8 cellular contexts compared by ENCODE assay signal in genomic region chr5:64166201-64166959, GRCh38. TPM values are rescaled to one million over a fixed set of nuclear protein-coding genes. Genes with fewer than 3 reads are reported as not detected.
DNase-seq lines count a peak whose midpoint lies in the region; ATAC-seq and TF ChIP-seq lines count a peak whose summit lies in the region.

No MANE protein-coding gene starts in this region.

- ATAC-seq in gastrocnemius medialis = peak; percentile 54 to 62

- H2BK12ac ChIP-seq in H9 (ENCODE audit: insufficient read length, low read depth, low read length) = no peak overlapping the region

- TF ChIP-seq POLR2A in gastrocnemius medialis (IDR thresholded peaks at IDR 0.05) = no peak

- H3K4me1 Mint-ChIP-seq in H9 = peaks cover 8% of the 10 kb centered on the region in 2 experiments; a peak in 3 of 4 replicates
- peaks cover 8% of the 10 kb centered on the region for H3K4me1 Mint-ChIP-seq in activated naive CD8-positive, alpha-beta T cell (ENCODE audit: low read depth)

- no peak overlapping the region for H4K5ac ChIP-seq in H9 (ENCODE audit: insufficient read length, low read depth, low read length)

- no peaks in the 10 kb centered on the region for H4K20me1 ChIP-seq in H9 (ENCODE audit: control insufficient read depth, insufficient read depth, insufficient read length)

- peaks cover 7% of the 10 kb centered on the region for H3K23me2 ChIP-seq in H9 (ENCODE audit: insufficient read length, low read depth, low read length, poor library complexity, severe bottlenecking)

- no peak overlapping the region for H2BK120ac ChIP-seq in H9 (ENCODE audit: low read depth, low read length, poor library complexity, severe bottlenecking)

- H3K9me3 ChIP-seq in H9 (ENCODE audit: control insufficient read depth, low read depth, low read length) = no peaks in the 10 kb centered on the region
- no peaks in the 10 kb centered on the region for H3K9me3 ChIP-seq in gastrocnemius medialis

- H3K9me3 Mint-ChIP-seq in H9 = no peaks in the 10 kb centered on the region
- H3K9me3 Mint-ChIP-seq in activated naive CD8-positive, alpha-beta T cell (ENCODE audit: low read depth) = peaks cover 7% of the 10 kb centered on the region

- H3K9ac ChIP-seq in H9 (ENCODE audit: extremely low read depth, insufficient read length, low read length) = peak overlapping the region; percentile 75

- H3K27ac ChIP-seq in H9 (ENCODE audit: insufficient read length, low read depth, low read length) (no peak overlapping the region), gastrocnemius medialis (peak overlapping the region; percentile 57 to 81 (median 70))

- peak overlapping the region; percentile 68 for H3K18ac ChIP-seq in H9 (ENCODE audit: insufficient read length, low read depth, low read length)

- peak overlapping the region in 2 of 3 experiments; percentile 51 to 87; a peak in 2 of 7 replicates for H3K27ac Mint-ChIP-seq in H9
- no peak overlapping the region for H3K27ac Mint-ChIP-seq in activated naive CD8-positive, alpha-beta T cell

- no peak overlapping the region for H3K23ac ChIP-seq in H9 (ENCODE audit: insufficient read length, low read depth, low read length)

- H2AFZ ChIP-seq in H9 (ENCODE audit: low read length) = peak overlapping the region; percentile 74

- no peak overlapping the region for H4K8ac ChIP-seq in H9 (replicated peaks; ENCODE audit: insufficient read length, low read depth, low read length)

- intact Hi-C loops in gastrocnemius medialis (cut with DNase I; ENCODE audit: low total_unique reads) = loop anchor here (2.0 to 10.0 kb wide), 2 partner anchors 602 to 1318 kb away; partner anchors contain the start of genes ADAMTS6, CWC27 and SREK1IP1

- in situ Hi-C loops in gastrocnemius medialis (cut with MboI; ENCODE audit: low sequenced_read_pairs in 4 of 4) = no loop called here

- H2BK15ac ChIP-seq in H9 (ENCODE audit: low read depth, low read length) = no peak overlapping the region

- peak overlapping the region; percentile 87 for H3K4me2 ChIP-seq in H9 (ENCODE audit: insufficient read depth, insufficient read length, low read length)

- H3K36me3 Mint-ChIP-seq in H9 (ENCODE audit: insufficient read depth in 1 of 3, low read depth in 3 of 3) = no peaks in the 10 kb centered on the region
- H3K36me3 Mint-ChIP-seq in activated naive CD8-positive, alpha-beta T cell = no peaks in the 10 kb centered on the region

- no peak overlapping the region for H3T11ph ChIP-seq in H9 (ENCODE audit: low read length)

- H3K4me1 ChIP-seq in H9 (ENCODE audit: insufficient read depth, low read length) = no peaks in the 10 kb centered on the region
- H3K4me1 ChIP-seq in gastrocnemius medialis = peaks cover 3 to 26% of the 10 kb centered on the region in 2 donors

- H3K27me3 Mint-ChIP-seq in H9 (ENCODE audit: low read depth) = peaks cover 32% of the 10 kb centered on the region
- peaks cover 30% of the 10 kb centered on the region for H3K27me3 Mint-ChIP-seq in activated naive CD8-positive, alpha-beta T cell

- H3K56ac ChIP-seq in H9 (ENCODE audit: insufficient read length, low read depth, low read length) = no peak overlapping the region

- H2AK5ac ChIP-seq in H9 (ENCODE audit: insufficient read length, low read length) = no peak overlapping the region

- no peak overlapping the region for H2BK20ac ChIP-seq in H9 (ENCODE audit: low read depth, low read length, poor library complexity, severe bottlenecking)

- WGBS in H9 (ENCODE audit: extremely low coverage, insufficient read length, low lambda C conversion rate) = no CpG with 5 or more reads among the region's 23 CpGs

- DNase-seq in H9 (no peak), hepatic stellate cell (ENCODE audit: low spot score) (peak; percentile 12), gastrocnemius medialis (no peak), DMS153 (lab: John Stamatoyannopoulos, UW) (no peak), HPDE6-E6E7 (ENCODE audit: extremely low spot score) (no peak), NCI-H2081 treated with DMSO at 0.1 percent for 48 hours (lab: John Stamatoyannopoulos, UW) (no peak)
- DNase-seq in activated CD8-positive, alpha-beta memory T cell treated with anti-CD3 and anti-CD28 coated beads, Interleukin-2, amount 50 U/mL, for 48 hours = no peak

- no peak overlapping the region for H4K91ac ChIP-seq in H9 (ENCODE audit: insufficient read length, low read depth, low read length)

- no peak for TF ChIP-seq CTCF in H9 (conservative IDR thresholded peaks at IDR 0.05)
- no peak for TF ChIP-seq CTCF in gastrocnemius medialis (IDR thresholded peaks at IDR 0.05 in 4 of 5, conservative IDR thresholded peaks at IDR 0.05 in 1 of 5)

- H2BK5ac ChIP-seq in H9 (ENCODE audit: insufficient read length, low read length) = no peak overlapping the region

- H3K14ac ChIP-seq in H9 (ENCODE audit: insufficient read depth, low read length) = peak overlapping the region; percentile 93; the same call in 1 of the 2 replicates

- H3K36me3 ChIP-seq in gastrocnemius medialis = no peaks in the 10 kb centered on the region

- no peaks in the 10 kb centered on the region for H3K79me2 ChIP-seq in H9 (ENCODE audit: insufficient read depth, low read length)

- no peak overlapping the region for H3K4ac ChIP-seq in H9 (ENCODE audit: low read depth, low read length)

- H3K4me3 Mint-ChIP-seq in H9 = peak overlapping the region; percentile 84 to 86
- peak overlapping the region; percentile 68 for H3K4me3 Mint-ChIP-seq in activated naive CD8-positive, alpha-beta T cell

- peak overlapping the region; percentile 69 to 79 (median 76) for H3K4me3 ChIP-seq in gastrocnemius medialis

- H3K27me3 ChIP-seq in H9 (ENCODE audit: insufficient read depth, low read length) (peaks cover 2% of the 10 kb centered on the region; the same call in 1 of the 2 replicates), gastrocnemius medialis (no peaks in the 10 kb centered on the region)

- no peaks in the 10 kb centered on the region for H3K79me1 ChIP-seq in H9 (ENCODE audit: insufficient read depth, low read depth, low read length, poor library complexity, severe bottlenecking)

RNA-seq across cellular contexts. Expression of gene RNF180, which starts 0.7 kb away (rescaled TPM):
- 2.5 and 2.9 TPM in 2 replicates for total RNA-seq in H9 (2021)
- total RNA-seq in gastrocnemius medialis = 10 to 100 TPM in 1 of 4 donors, 1 to 10 TPM in 3; 3.7 to 14.3 (median 5.2) TPM
